ENCODE assay signal across 26 cellular contexts in genomic region chr1:52072291-52072690, GRCh38.
"Had no signal": no experiment of that assay in that cellular context is flagged by ENCODE, and none has a peak within 500 bp of the region (broad histone marks: within the 10 kb centered on the region; RNA-seq: fewer than 3 reads in every experiment).

No MANE protein-coding gene starts in this region.

- H3K4me1 ChIP-seq: esophagus squamous epithelium, lower lobe of right lung, prostate gland, right atrium auricular region, thyroid gland had no signal

- H3K27me3 ChIP-seq: esophagus squamous epithelium, gastroesophageal sphincter, neutrophil, pancreas, right atrium auricular region, stomach, thyroid gland, vagina had no signal

- DNase-seq: effector memory CD4-positive, alpha-beta T cell; esophagus squamous epithelium; foreskin fibroblast; left ventricle myocardium superior; lower lobe of right lung; naive B cell; pancreas; stimulated activated CD4-positive, alpha-beta T cell treated with anti-CD3 and anti-CD28 coated beads, Interleukin-12 subunit alpha, Interleukin-12 subunit beta, amount 100 ng/mL, for 4 hours; stimulated activated CD4-positive, alpha-beta T cell treated with anti-CD3 and anti-CD28 coated beads, Interleukin-1b, Interleukin-23, amount 100 ng/mL, for 48 hours; stimulated activated CD4-positive, alpha-beta T cell treated with anti-CD3 and anti-CD28 coated beads, Interleukin-4, amount 100 ng/mL, for 1 hour; stimulated activated CD8-positive, alpha-beta memory T cell treated with anti-CD3 and anti-CD28 coated beads, Interleukin-4, amount 100 ng/mL, for 48 hours; stimulated activated naive CD4-positive, alpha-beta T cell treated with Interleukin-2 at 50 U/mL for 16 hours; stomach; thyroid gland had no signal

- H3K4me3 Mint-ChIP-seq: memory B cell; natural killer cell treated with Interleukin-12 subunit alpha and Interleukin-12 subunit beta and Interleukin-15 and Interleukin-18, amount 100 ng/mL, for 72 hours; neural crest cell had no signal

- H3K9me3 ChIP-seq: esophagus squamous epithelium, gastroesophageal sphincter, lower lobe of right lung, mucosa of descending colon, neutrophil, pancreas, prostate gland, right atrium auricular region, stomach, thyroid gland, vagina had no signal

- H3K4me3 ChIP-seq: coronary artery, esophagus squamous epithelium, gastroesophageal sphincter, lower lobe of right lung, mucosa of descending colon, pancreas, prostate gland, right atrium auricular region, smooth muscle cell, stomach, thyroid gland, vagina had no signal

- H3K27ac ChIP-seq: coronary artery, esophagus squamous epithelium, gastroesophageal sphincter, lower lobe of right lung, pancreas, prostate gland, right atrium auricular region, stomach, thyroid gland, vagina had no signal

- ATAC-seq: gastroesophageal sphincter; left ventricle myocardium superior; natural killer cell treated with Interleukin-12 subunit alpha and Interleukin-12 subunit beta and Interleukin-15 and Interleukin-18, amount 100 ng/mL, for 72 hours; sciatic nerve had no signal

- H3K27me3 Mint-ChIP-seq: memory B cell; naive B cell; natural killer cell treated with Interleukin-12 subunit alpha and Interleukin-12 subunit beta and Interleukin-15 and Interleukin-18, amount 100 ng/mL, for 72 hours had no signal

- H3K9me3 Mint-ChIP-seq: memory B cell; naive B cell; natural killer cell treated with Interleukin-12 subunit alpha and Interleukin-12 subunit beta and Interleukin-15 and Interleukin-18, amount 100 ng/mL, for 72 hours; neural crest cell had no signal

- H3K27ac Mint-ChIP-seq: natural killer cell treated with Interleukin-12 subunit alpha and Interleukin-12 subunit beta and Interleukin-15 and Interleukin-18, amount 100 ng/mL, for 72 hours had no signal

- H3K36me3 ChIP-seq: prostate gland had no signal
